ENCODE assay signal across 8 cellular contexts in genomic region chr10:3068201-3068967, GRCh38. TPM values are rescaled to one million over a fixed set of nuclear protein-coding genes. Genes with fewer than 3 reads are reported as not detected.
DNase-seq lines count a peak whose midpoint lies in the region; ATAC-seq lines count a peak whose summit lies in the region.

No MANE protein-coding gene starts in this region.

- peak overlapping the region; percentile 78 to 95 (median 94) for H3K4me2 ChIP-seq in BLaER1 treated with 17β-estradiol and CSF1 and Interleukin-3, amounts not matched to agents 10 nM and 100 nM

- peaks cover 19% of the 10 kb centered on the region for H3K27me3 Mint-ChIP-seq in activated naive CD8-positive, alpha-beta T cell treated with anti-CD3 and anti-CD28 coated beads, Interleukin-2, amount 10 ng/mL, durations not matched to agents 7 days and 5 days

- ATAC-seq in GM19324 (IDR thresholded peaks at IDR 0.05; ENCODE audit: low FRiP score, unreplicated experiment) (peak; percentile 41), HG03442 (IDR thresholded peaks at IDR 0.05; ENCODE audit: unreplicated experiment) (peak; percentile 36), Right ventricle myocardium superior (ENCODE audit: poor library complexity) (peak; percentile 44)
- ATAC-seq in activated naive CD8-positive, alpha-beta T cell treated with anti-CD3 and anti-CD28 coated beads, Interleukin-2, amount 10 ng/mL, durations not matched to agents 7 days and 5 days (ENCODE audit: low read depth) = peak; percentile 50

- no peak for DNase-seq in SK-N-MC (ENCODE audit: low read depth, low spot score)
- DNase-seq in activated naive CD8-positive, alpha-beta T cell treated with anti-CD3 and anti-CD28 coated beads, Interleukin-2, amount 10 ng/mL, durations not matched to agents 7 days and 5 days = peak; percentile 73
- peak; percentile 79 for DNase-seq in Right ventricle myocardium superior
- DNase-seq in posterior vena cava (ENCODE audit: low spot score) = peak; percentile 91
- no peak for DNase-seq in OCI-M2 (lab: John Stamatoyannopoulos, UW; ENCODE audit: unreplicated experiment)

- peaks cover 40 to 78% (median 74%) of the 10 kb centered on the region in 10 experiments for H3K4me1 ChIP-seq in BLaER1 treated with 17β-estradiol and CSF1 and Interleukin-3, amounts not matched to agents 10 nM and 100 nM

- peaks cover 20 to 77% (median 62%) of the 10 kb centered on the region in 11 experiments; a peak in 21 of 22 replicates for H4K20me1 ChIP-seq in BLaER1 treated with 17β-estradiol and CSF1 and Interleukin-3, amounts not matched to agents 10 nM and 100 nM

- H3K4me3 Mint-ChIP-seq in activated naive CD8-positive, alpha-beta T cell treated with anti-CD3 and anti-CD28 coated beads, Interleukin-2, amount 10 ng/mL, durations not matched to agents 7 days and 5 days = peak overlapping the region; percentile 91

- H3K27me3 ChIP-seq in BLaER1 treated with 17β-estradiol and CSF1 and Interleukin-3, amounts not matched to agents 10 nM and 100 nM = peaks cover 12 to 26% (median 17%) of the 10 kb centered on the region in 11 experiments; a peak in 21 of 22 replicates

- POLR2A ChIA-PET in activated naive CD8-positive, alpha-beta T cell treated with anti-CD3 and anti-CD28 coated beads, Interleukin-2, amount 10 ng/mL, durations not matched to agents 7 days and 5 days (lab: Charles Lee) = interaction anchor here (1.0 to 1.5 kb wide), 2 partner anchors 23 to 104 kb away, joined by 4 to 6 read pairs; partner anchors contain the start of gene PITRM1

- no peaks in the 10 kb centered on the region for H3K9me3 ChIP-seq in BLaER1 treated with 17β-estradiol and CSF1 and Interleukin-3, amounts not matched to agents 10 nM and 100 nM (replicated peaks in 1 of 11)
- H3K9me3 ChIP-seq in SK-N-MC (ENCODE audit: low read depth, low read length) = no peaks in the 10 kb centered on the region

- H3K9me3 Mint-ChIP-seq in activated naive CD8-positive, alpha-beta T cell treated with anti-CD3 and anti-CD28 coated beads, Interleukin-2, amount 10 ng/mL, durations not matched to agents 7 days and 5 days = no peaks in the 10 kb centered on the region

- H3K27ac ChIP-seq in BLaER1 treated with 17β-estradiol and CSF1 and Interleukin-3, amounts not matched to agents 10 nM and 100 nM = peak overlapping the region; percentile 63 to 98 (median 94); a peak in 21 of 22 replicates
- peak overlapping the region; percentile 31; the same call in 1 of the 2 replicates for H3K27ac ChIP-seq in SK-N-MC

- H3K36me3 Mint-ChIP-seq in activated naive CD8-positive, alpha-beta T cell treated with anti-CD3 and anti-CD28 coated beads, Interleukin-2, amount 10 ng/mL, durations not matched to agents 7 days and 5 days = peaks cover 15% of the 10 kb centered on the region

- H3K4me3 ChIP-seq in BLaER1 treated with 17β-estradiol and CSF1 and Interleukin-3, amounts not matched to agents 10 nM and 100 nM = peak overlapping the region; percentile 84 to 100 (median 98)
- peak overlapping the region; percentile 82 for H3K4me3 ChIP-seq in SK-N-MC

- H3K27ac Mint-ChIP-seq in activated naive CD8-positive, alpha-beta T cell treated with anti-CD3 and anti-CD28 coated beads, Interleukin-2, amount 10 ng/mL, durations not matched to agents 7 days and 5 days = peak overlapping the region; percentile 83

- H3K36me3 ChIP-seq in BLaER1 treated with 17β-estradiol and CSF1 and Interleukin-3, amounts not matched to agents 10 nM and 100 nM = peaks cover 16 to 42% (median 39%) of the 10 kb centered on the region in 11 experiments; a peak in 21 of 22 replicates
- peaks cover 26% of the 10 kb centered on the region for H3K36me3 ChIP-seq in SK-N-MC (ENCODE audit: insufficient read depth, low read length)

- peak overlapping the region; percentile 84 to 98 (median 92) for H3K9ac ChIP-seq in BLaER1 treated with 17β-estradiol and CSF1 and Interleukin-3, amounts not matched to agents 10 nM and 100 nM
- H3K9ac ChIP-seq in SK-N-MC (ENCODE audit: insufficient read length) = peak overlapping the region; percentile 81

- peaks cover 28% of the 10 kb centered on the region for H3K4me1 Mint-ChIP-seq in activated naive CD8-positive, alpha-beta T cell treated with anti-CD3 and anti-CD28 coated beads, Interleukin-2, amount 10 ng/mL, durations not matched to agents 7 days and 5 days

- intact Hi-C loops in Right ventricle myocardium superior (cut with DNase I) (loop anchor here (5.0 kb wide), 1 partner anchor 34 kb away; no protein-coding TSS in a partner anchor), posterior vena cava (cut with DNase I) (no loop called here)

RNA-seq across cellular contexts. Expression of gene PFKP, which starts 1.0 kb away (rescaled TPM):
- 100 to 1,000 TPM; 193 to 215 TPM for total RNA-seq in activated naive CD8-positive, alpha-beta T cell treated with anti-CD3 and anti-CD28 coated beads, Interleukin-2, amount 10 ng/mL, durations not matched to agents 7 days and 5 days
- total RNA-seq in Right ventricle myocardium superior (155 TPM), posterior vena cava (100 to 1,000 TPM; 109 to 216 TPM)

Comparison
In these comparisons a context has a peak if more than half of its experiments do, and no peak if none do; other contexts are left out.
1. DNase-seq: peak in activated naive CD8-positive, alpha-beta T cell treated with anti-CD3 and anti-CD28 coated beads, Interleukin-2, amount 10 ng/mL, durations not matched to agents 7 days and 5 days (single experiment), Right ventricle myocardium superior (single experiment) and posterior vena cava (single experiment); none in SK-N-MC (single experiment) and OCI-M2 (single experiment).
2. Peak in every context shown above with its lines, with median percentiles within 50 percentile points of each other: ATAC-seq.